ENCODE assay signal across 28 cellular contexts in the genomic region with DNA sequence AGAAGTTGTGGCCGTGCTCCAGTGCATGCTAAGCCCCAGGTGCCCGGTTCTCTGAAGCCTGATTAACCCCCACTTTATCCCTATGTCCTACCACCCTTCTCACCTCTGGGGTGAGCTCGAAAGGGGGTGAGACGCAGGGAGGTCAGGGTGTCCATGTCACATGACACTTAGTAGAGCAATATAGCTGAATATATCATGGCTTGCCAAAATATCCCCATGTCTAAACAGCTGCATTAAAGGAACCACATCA.
DNase-seq lines count a peak whose midpoint lies in the region; ATAC-seq, FAIRE-seq and TF ChIP-seq lines count a peak whose summit lies in the region.
"Had no signal": no experiment of that assay in that cellular context is flagged by ENCODE, and none has a peak within 500 bp of the region (broad histone marks: within the 10 kb centered on the region; RNA-seq: fewer than 3 reads in every experiment).

No MANE protein-coding gene starts in this region.

- no peak overlapping the region for H3K4me3 ChIP-seq in breast epithelium
- H3K4me3 ChIP-seq: GM12878, SK-N-MC had no signal

- TF ChIP-seq POLR2A in breast epithelium (IDR thresholded peaks at IDR 0.05) = no peak

- intact Hi-C loops in sciatic nerve (cut with DNase I) (no loop called here), breast epithelium (cut with DNase I; ENCODE audit: low total_unique reads) (no loop called here)

- TF ChIP-seq CTCF in breast epithelium (IDR thresholded peaks at IDR 0.05) = no peak

- peak; percentile 39 for DNase-seq in activated effector memory CD4-positive, alpha-beta T cell treated with anti-CD3 and anti-CD28 coated beads, Interleukin-2, amount 50 U/mL, for 16 hours
- DNase-seq in activated effector memory CD4-positive, alpha-beta T cell treated with Interleukin-2 at 50 U/mL for 16 hours = no peak
- DNase-seq in mesenteric fat pad (ENCODE audit: low spot score) (peak; percentile 39), sciatic nerve (ENCODE audit: low spot score) (peak; percentile 23), NCI-H226 (no peak), frontal cortex (ENCODE audit: low spot score in 2 of 2) (no peak), breast epithelium (ENCODE audit: low spot score in 2 of 2) (no peak), RCC 7860 (ENCODE audit: low spot score) (no peak)
- DNase-seq: 8988T; ACHN; CD4-positive, alpha-beta T cell; DMS53; EL; GDM1; GOT3; HCEC 1CT; IMR-90; NCI-H1048; NCI-H1417; NCI-H1694; NCI-H2029 treated with DMSO at 0.1 percent for 48 hours; NCI-H510A; NCI-H69; SHP77 treated with DMSO at 0.1 percent for 48 hours had no signal

- peaks cover 0 to 17% of the 10 kb centered on the region in 2 donors for H3K9me3 ChIP-seq in breast epithelium

- FAIRE-seq in frontal cortex (lab: Jason Lieb, UNC) = no peak
- FAIRE-seq in RCC 7860 (lab: Jason Lieb, UNC) = no peak
- FAIRE-seq: GM12878 had no signal

- no peak overlapping the region for H3K27ac ChIP-seq in breast epithelium
- H3K27ac ChIP-seq: KMS-11, SK-N-MC had no signal

- no peaks in the 10 kb centered on the region for H3K36me3 ChIP-seq in breast epithelium

- no peaks in the 10 kb centered on the region for H3K27me3 ChIP-seq in breast epithelium

- no peaks in the 10 kb centered on the region for H3K4me1 ChIP-seq in breast epithelium

- no peak for ATAC-seq in sciatic nerve
- ATAC-seq: GM12878, Panc1 had no signal

Comparison
In these comparisons a context has a peak if more than half of its experiments do, and no peak if none do; other contexts are left out.
1. DNase-seq: peak in activated effector memory CD4-positive, alpha-beta T cell treated with anti-CD3 and anti-CD28 coated beads, Interleukin-2, amount 50 U/mL, for 16 hours (single experiment), mesenteric fat pad (single experiment) and sciatic nerve (single experiment); none in activated effector memory CD4-positive, alpha-beta T cell treated with Interleukin-2 at 50 U/mL for 16 hours (single experiment), NCI-H226 (single experiment), frontal cortex (0 of 2), breast epithelium (0 of 2) and RCC 7860 (single experiment).